Comparison of ENCODE assay signal across 12 cellular contexts in the genomic region with DNA sequence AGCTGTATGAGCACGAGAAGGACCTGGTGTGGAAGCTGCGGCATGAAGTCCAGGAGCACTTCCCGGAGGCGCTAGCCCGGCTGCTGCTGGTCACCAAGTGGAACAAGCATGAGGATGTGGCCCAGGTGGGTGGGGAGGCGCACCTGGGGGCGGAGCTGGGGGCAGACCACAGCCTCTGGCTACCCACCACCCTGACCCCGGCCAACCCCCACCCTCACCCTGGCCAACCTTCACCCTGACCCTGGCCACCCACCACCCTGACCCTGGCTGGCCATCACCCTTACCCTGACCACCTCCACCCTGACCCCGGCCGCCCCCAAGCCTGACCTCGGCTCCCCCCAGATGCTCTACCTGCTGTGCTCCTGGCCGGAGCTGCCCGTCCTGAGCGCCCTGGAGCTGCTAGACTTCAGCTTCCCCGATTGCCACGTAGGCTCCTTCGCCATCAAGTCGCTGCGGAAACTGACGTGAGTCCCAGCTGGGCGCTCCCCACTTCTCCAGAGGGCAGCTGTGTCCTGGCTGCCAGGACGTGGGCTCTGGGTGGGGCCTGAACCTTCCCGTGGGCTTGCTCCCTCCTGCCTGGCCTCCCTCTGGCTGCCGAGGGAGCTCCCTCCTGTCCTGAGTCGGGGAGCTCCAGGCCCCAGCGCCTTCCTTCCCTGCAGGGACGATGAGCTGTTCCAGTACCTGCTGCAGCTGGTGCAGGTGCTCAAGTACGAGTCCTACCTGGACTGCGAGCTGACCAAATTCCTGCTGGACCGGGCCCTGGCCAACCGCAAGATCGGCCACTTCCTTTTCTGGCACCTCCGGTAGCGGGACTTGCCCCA.
DNase-seq lines count a peak whose midpoint lies in the region; ATAC-seq and TF ChIP-seq lines count a peak whose summit lies in the region.
"Had no signal": no experiment of that assay in that cellular context is flagged by ENCODE, and none has a peak within 500 bp of the region (broad histone marks: within the 10 kb centered on the region; RNA-seq: fewer than 3 reads in every experiment).

No MANE protein-coding gene starts in this region.

- peak; percentile 14 to 51 for DNase-seq in T47D (ENCODE audit: low read depth in 1 of 2, low spot score in 1 of 2)
- DNase-seq in MCF 10A (ENCODE audit: unreplicated experiment) = no peak
- DNase-seq in OCI-LY7 (ENCODE audit: low spot score) = no peak
- DNase-seq in effector memory CD4-positive, alpha-beta T cell = no peak
- no peak for DNase-seq in islet precursor cell
- no peak for DNase-seq in upper lobe of right lung
- DNase-seq: NCI-H1436 treated with DMSO at 0.1 percent for 48 hours, SIG-M5, uterus had no signal

- TF ChIP-seq CTCF in MCF 10A (IDR thresholded peaks at IDR 0.05; ENCODE audit: unreplicated experiment) (no peak), OCI-LY7 (conservative IDR thresholded peaks at IDR 0.05; ENCODE audit: low read length) (no peak), upper lobe of right lung (IDR thresholded peaks at IDR 0.05) (no peak)

- H3K4me2 ChIP-seq in OCI-LY7 (ENCODE audit: low read length) = peak overlapping the region; percentile 43

- H3K27me3 ChIP-seq in effector memory CD4-positive, alpha-beta T cell (replicated peaks; ENCODE audit: control insufficient read depth, insufficient read depth, low read length, poor library complexity, severe bottlenecking) = no peaks in the 10 kb centered on the region
- H3K27me3 ChIP-seq in thymus (ENCODE audit: control insufficient read depth, insufficient read depth) (no peaks in the 10 kb centered on the region), upper lobe of right lung (no peaks in the 10 kb centered on the region)
- H3K27me3 ChIP-seq: pancreas, uterus had no signal

- H3K4me1 ChIP-seq in OCI-LY7 (ENCODE audit: insufficient read depth, low read length, poor library complexity, severe bottlenecking) (peaks cover 34% of the 10 kb centered on the region), thymus (ENCODE audit: control insufficient read depth, insufficient read depth, low read length) (peaks cover 30% of the 10 kb centered on the region), upper lobe of right lung (peaks cover 7% of the 10 kb centered on the region)
- peaks cover 67% of the 10 kb centered on the region for H3K4me1 ChIP-seq in effector memory CD4-positive, alpha-beta T cell (ENCODE audit: control insufficient read depth, insufficient read depth, low read length, poor library complexity, severe bottlenecking)
- H3K4me1 ChIP-seq: pancreas, uterus had no signal

- BruUV-seq in MCF 10A (replicated peaks; lab: Mats Ljungman, UMichigan) (no TSS peak), OCI-LY7 (replicated peaks; lab: Mats Ljungman, UMichigan) (no TSS peak)

- H3K4me3 Mint-ChIP-seq in MCF 10A (ENCODE audit: unreplicated experiment) = no peak overlapping the region

- H3K4me1 Mint-ChIP-seq in MCF 10A (ENCODE audit: insufficient read depth, unreplicated experiment) = peaks cover 6% of the 10 kb centered on the region

- H3K9me3 ChIP-seq in OCI-LY7 (ENCODE audit: low read length) = no peaks in the 10 kb centered on the region
- H3K9me3 ChIP-seq in effector memory CD4-positive, alpha-beta T cell (ENCODE audit: control insufficient read depth, low read length) = no peaks in the 10 kb centered on the region
- peaks cover 6% of the 10 kb centered on the region for H3K9me3 ChIP-seq in thymus (ENCODE audit: control insufficient read depth)
- no peaks in the 10 kb centered on the region for H3K9me3 ChIP-seq in upper lobe of right lung
- H3K9me3 ChIP-seq: pancreas had no signal

- H4K20me1 ChIP-seq in OCI-LY7 (ENCODE audit: insufficient read depth, low read length) = no peaks in the 10 kb centered on the region

- peaks cover 5% of the 10 kb centered on the region; the same call in 1 of the 2 replicates for H3K79me2 ChIP-seq in OCI-LY7 (ENCODE audit: insufficient read depth, low read depth, low read length)

- no peaks in the 10 kb centered on the region for H3K9me3 Mint-ChIP-seq in MCF 10A (ENCODE audit: unreplicated experiment)

- in situ Hi-C loops in T47D (cut with HindIII; ENCODE audit: low pct_unique_long_range_greater_than_20kb, low sequenced_read_pairs) = no loop called here

- no peak overlapping the region for H3K27ac Mint-ChIP-seq in MCF 10A (ENCODE audit: low read depth, unreplicated experiment)

- H3K9me2 ChIP-seq in OCI-LY7 (ENCODE audit: insufficient read depth, low read length) = no peaks in the 10 kb centered on the region

- ATAC-seq in HG03039 (IDR thresholded peaks at IDR 0.05; ENCODE audit: unreplicated experiment) (no peak), upper lobe of right lung (no peak)

- H3K27ac ChIP-seq in OCI-LY7 (ENCODE audit: low read depth, low read length, poor library complexity, severe bottlenecking) = no peak overlapping the region
- peak overlapping the region; percentile 65 for H3K27ac ChIP-seq in effector memory CD4-positive, alpha-beta T cell (ENCODE audit: insufficient read depth, low read length, poor library complexity, severe bottlenecking)
- peak overlapping the region; percentile 53 for H3K27ac ChIP-seq in thymus (ENCODE audit: low read depth)
- H3K27ac ChIP-seq in upper lobe of right lung = no peak overlapping the region
- H3K27ac ChIP-seq: pancreas, uterus had no signal

- POLR2A ChIA-PET in MCF 10A (lab: Yijun Ruan, JAX) (no interaction called here), OCI-LY7 (lab: Charles Lee) (no interaction called here)

- H3K36me3 Mint-ChIP-seq in MCF 10A (ENCODE audit: insufficient read depth, unreplicated experiment) = peaks cover 6% of the 10 kb centered on the region

- CTCF ChIA-PET in MCF 10A (lab: Yijun Ruan, JAX) (interaction anchor here (0.5 to 2.4 kb wide), 10 partner anchors 11 to 169 kb away, joined by 3 to 9 read pairs (median 4); a partner anchor contains a TSS), OCI-LY7 (lab: Charles Lee; ENCODE audit: unreplicated experiment) (interaction anchor here (0.6 to 1.0 kb wide), 4 partner anchors 18 to 66 kb away, joined by 3 to 9 read pairs (median 3); no protein-coding TSS in a partner anchor)

- H3K36me3 ChIP-seq in OCI-LY7 (ENCODE audit: insufficient read depth, low read length) (peaks cover 29% of the 10 kb centered on the region), thymus (ENCODE audit: control insufficient read depth, insufficient read depth) (peaks cover 56% of the 10 kb centered on the region), upper lobe of right lung (peaks cover 42% of the 10 kb centered on the region)
- H3K36me3 ChIP-seq in effector memory CD4-positive, alpha-beta T cell (ENCODE audit: control insufficient read depth, insufficient read depth, low read length) = peaks cover 65% of the 10 kb centered on the region
- H3K36me3 ChIP-seq: pancreas, uterus had no signal

- WGBS in thymus = 94% methylated on average over 34 of the region's 34 CpGs

- H3K4me3 ChIP-seq in OCI-LY7 (ENCODE audit: low read depth, low read length, poor library complexity, severe bottlenecking) (no peak overlapping the region), thymus (ENCODE audit: low read length) (no peak overlapping the region), upper lobe of right lung (no peak overlapping the region)
- H3K4me3 ChIP-seq in effector memory CD4-positive, alpha-beta T cell (ENCODE audit: insufficient read depth, low read depth, low read length, poor library complexity, severe bottlenecking) = no peak overlapping the region
- H3K4me3 ChIP-seq: pancreas, uterus had no signal

- intact Hi-C loops in MCF 10A (cut with micrococcal nuclease) = no loop called here
- intact Hi-C loops in OCI-LY7 (cut with micrococcal nuclease; ENCODE audit: unreplicated experiment) = loop anchor here (1.0 kb wide), 1 partner anchor 146 kb away; no protein-coding TSS in a partner anchor
- intact Hi-C loops in upper lobe of right lung (cut with DNase I) = no loop called here

- no peak overlapping the region for H2AFZ ChIP-seq in OCI-LY7 (ENCODE audit: low read length)

- no peaks in the 10 kb centered on the region for H3K27me3 Mint-ChIP-seq in MCF 10A (ENCODE audit: insufficient read depth, unreplicated experiment)

Comparison
In these comparisons a context has a peak if more than half of its experiments do, and no peak if none do; other contexts are left out.
1. DNase-seq: peak in T47D (2 of 2); none in MCF 10A (single experiment), OCI-LY7 (single experiment), effector memory CD4-positive, alpha-beta T cell (0 of 3), islet precursor cell (single experiment) and upper lobe of right lung (single experiment).
2. H3K27ac ChIP-seq: peak in effector memory CD4-positive, alpha-beta T cell (single experiment) and thymus (single experiment); none in OCI-LY7 (single experiment) and upper lobe of right lung (single experiment).